20 cellular contexts compared by ENCODE assay signal in genomic region chr11:109249597-109249996, GRCh38.
DNase-seq lines count a peak whose midpoint lies in the region; FAIRE-seq and TF ChIP-seq lines count a peak whose summit lies in the region.
"Had no signal": no experiment of that assay in that cellular context is flagged by ENCODE, and none has a peak within 500 bp of the region (broad histone marks: within the 10 kb centered on the region; RNA-seq: fewer than 3 reads in every experiment).

No MANE protein-coding gene starts in this region.

- no peaks in the 10 kb centered on the region for H3K27me3 ChIP-seq in smooth muscle cell (ENCODE audit: low read depth)
- no peaks in the 10 kb centered on the region for H3K27me3 ChIP-seq in dorsolateral prefrontal cortex

- H3K4me3 ChIP-seq in smooth muscle cell, result no peak overlapping the region
- no peak overlapping the region for H3K4me3 ChIP-seq in dorsolateral prefrontal cortex

- peak overlapping the region; percentile 19 for H3K4me2 ChIP-seq in smooth muscle cell

- no peaks in the 10 kb centered on the region for H3K79me2 ChIP-seq in smooth muscle cell (ENCODE audit: low read depth)

- no peaks in the 10 kb centered on the region for H4K20me1 ChIP-seq in smooth muscle cell (ENCODE audit: low read depth)

- H3K9me3 ChIP-seq in smooth muscle cell (replicated peaks; ENCODE audit: low read depth), result no peaks in the 10 kb centered on the region

- WGBS in smooth muscle cell (ENCODE audit: low lambda C conversion rate), result 37% methylated on average over 3 of the region's 3 CpGs

- TF ChIP-seq CTCF in smooth muscle cell (IDR thresholded peaks at IDR 0.05; ENCODE audit: borderline replicate concordance, insufficient read depth, poor library complexity, severe bottlenecking), result no peak
- no peak for TF ChIP-seq CTCF in dorsolateral prefrontal cortex (IDR thresholded peaks at IDR 0.05 in 54 of 56, conservative IDR thresholded peaks at IDR 0.05 in 2 of 56; ENCODE audit: low read depth in 1 of 56, partially characterized antibody in 56 of 56)

- H3K27ac ChIP-seq in smooth muscle cell (ENCODE audit: low read depth) (no peak overlapping the region), dorsolateral prefrontal cortex (peak overlapping the region in 9 of 59 donors; percentile 8 to 54 (median 15))
- H3K27ac ChIP-seq: HL-60 had no signal

- no peak overlapping the region for H3K9ac ChIP-seq in smooth muscle cell (ENCODE audit: low read depth)

- TF ChIP-seq POLR2A in H54 (IDR thresholded peaks at IDR 0.05; ENCODE audit: low read depth, low read length), result no peak

- no peaks in the 10 kb centered on the region for H3K36me3 ChIP-seq in smooth muscle cell (ENCODE audit: low read depth)

- peaks cover 5% of the 10 kb centered on the region for H3F3A ChIP-seq in smooth muscle cell (ENCODE audit: low read depth)

- DNase-seq in DMS79 treated with DMSO at 0.1 percent for 48 hours (lab: John Stamatoyannopoulos, UW) (peak; percentile 68), RCC 7860 (ENCODE audit: low spot score) (peak; percentile 83), glomerular visceral epithelial cell (ENCODE audit: extremely low spot score) (peak; percentile 41), smooth muscle cell (lab: John Stamatoyannopoulos, UW; ENCODE audit: unreplicated experiment) (no peak), NCI-H526 treated with DMSO at 0.1 percent for 48 hours (lab: John Stamatoyannopoulos, UW) (no peak), H54 (ENCODE audit: insufficient read length, low spot score) (no peak), dorsolateral prefrontal cortex (no peak)
- DNase-seq: AML-193, H7, IMR-90, NCI-H1417 treated with DMSO at 0.1 percent for 48 hours, NCI-H1930, NCI-H446, NCI-H774, RPMI8226, SIG-M5, T-cell had no signal

- intact Hi-C loops in dorsolateral prefrontal cortex (cut with DNase I), result no loop called here

- peaks cover 5% of the 10 kb centered on the region for H3K4me1 ChIP-seq in smooth muscle cell (ENCODE audit: low read depth)

- FAIRE-seq in RCC 7860 (lab: Jason Lieb, UNC) (peak; percentile 93), H54 (lab: Jason Lieb, UNC) (no peak)
- FAIRE-seq: GM12892, GM18507 had no signal

- peak overlapping the region; percentile 11 for H2AFZ ChIP-seq in smooth muscle cell (ENCODE audit: low read depth)

Comparison
In these comparisons a context has a peak if more than half of its experiments do, and no peak if none do; other contexts are left out.
1. DNase-seq: peak in DMS79 treated with DMSO at 0.1 percent for 48 hours (single experiment), RCC 7860 (single experiment) and glomerular visceral epithelial cell (single experiment); none in smooth muscle cell (single experiment), NCI-H526 treated with DMSO at 0.1 percent for 48 hours (single experiment), H54 (single experiment) and dorsolateral prefrontal cortex (0 of 10).